In genomic region chr1:36433102-36433501, GRCh38 we compare ENCODE assay signal across 25 cellular contexts. TPM values are rescaled to one million over a fixed set of nuclear protein-coding genes. Genes with fewer than 3 reads are reported as not detected.
"Had no signal": no experiment of that assay in that cellular context is flagged by ENCODE, and none has a peak within 500 bp of the region (broad histone marks: within the 10 kb centered on the region; RNA-seq: fewer than 3 reads in every experiment).

No MANE protein-coding gene starts in this region.

- H3K4me1 ChIP-seq: esophagus muscularis mucosa, left ventricle myocardium inferior, sigmoid colon, suprapubic skin, tibial nerve had no signal

- H3K4me2 ChIP-seq: smooth muscle cell had no signal

- H3K4me3 ChIP-seq: esophagus muscularis mucosa, heart left ventricle, left ventricle myocardium inferior, sigmoid colon, smooth muscle cell, suprapubic skin, tibial nerve had no signal

- H3K27me3 ChIP-seq: esophagus muscularis mucosa, foreskin keratinocyte, heart left ventricle, sigmoid colon, suprapubic skin, tibial nerve had no signal

- DNase-seq: activated CD4-positive, alpha-beta T cell treated with anti-CD3 and anti-CD28 coated beads for 4 hours; activated CD4-positive, alpha-beta T cell treated with anti-CD3 and anti-CD28 coated beads, Interleukin-2, amount 50 U/mL, for 48 hours; activated CD8-positive, alpha-beta memory T cell treated with anti-CD3 and anti-CD28 coated beads for 24 hours; activated gamma-delta T cell; activated naive CD4-positive, alpha-beta T cell treated with anti-CD3 and anti-CD28 coated beads, Interleukin-2, amount 10 ng/mL, durations not matched to agents 7 days and 5 days; amniotic stem cell; caudate nucleus; effector CD4-positive, alpha-beta T cell; foreskin keratinocyte; heart left ventricle; left ventricle myocardium inferior; naive thymus-derived CD8-positive, alpha-beta T cell; retina; sigmoid colon; stimulated activated CD4-positive, alpha-beta T cell treated with anti-CD3 and anti-CD28 coated beads, Interleukin-1b, Interleukin-23, amount 100 ng/mL, for 48 hours; stimulated activated CD4-positive, alpha-beta T cell treated with anti-CD3 and anti-CD28 coated beads, Interleukin-4, amount 100 ng/mL, for 4 hours; stimulated activated CD8-positive, alpha-beta memory T cell treated with anti-CD3 and anti-CD28 coated beads, Interleukin-4, amount 100 ng/mL, for 48 hours; T-helper 1 cell had no signal

- ATAC-seq: foreskin keratinocyte; heart left ventricle; naive thymus-derived CD8-positive, alpha-beta T cell; stimulated activated memory B cell treated with anti-CD40 and anti-IgM and Interleukin-4, amounts not matched to agents 10 μg/mL and 1 μg/mL and 100 μg/mL, for 72 hours had no signal

- H3K27ac ChIP-seq: esophagus muscularis mucosa, foreskin keratinocyte, left ventricle myocardium inferior, sigmoid colon, suprapubic skin, tibial nerve had no signal

- H3K9me3 ChIP-seq: esophagus muscularis mucosa, heart left ventricle, left ventricle myocardium inferior, sigmoid colon, suprapubic skin, tibial nerve had no signal

RNA-seq across cellular contexts. Expression of gene CSF3R, which starts 49.6 kb away (rescaled TPM):
- total RNA-seq: foreskin keratinocyte, lung microvascular endothelial cell, osteocyte had no signal
- polyA plus RNA-seq: foreskin keratinocyte had no signal
